In the genomic region with DNA sequence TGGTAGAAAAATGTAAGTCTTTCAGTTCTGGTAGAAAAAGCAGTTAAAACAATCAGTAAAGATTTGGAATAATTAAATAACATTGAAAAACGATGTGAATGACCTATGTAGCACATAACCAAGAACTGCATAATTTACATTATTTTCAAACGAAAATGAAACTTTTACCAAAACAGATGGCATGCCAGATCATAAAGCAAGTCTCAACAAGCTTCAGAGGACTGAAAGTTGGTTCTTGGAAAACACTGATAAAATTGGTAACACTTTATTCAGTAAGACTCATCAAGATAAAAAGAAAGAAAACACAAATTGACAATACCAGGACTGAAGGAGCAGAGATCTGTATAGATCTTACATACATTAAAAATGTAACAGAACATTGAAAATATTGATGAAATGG, we compare ENCODE assay signal across 29 cellular contexts.
A peak's percentile ranks its signal among the peaks of the same experiment; 100 is the strongest.
DNase-seq lines count a peak whose midpoint lies in the region; ATAC-seq and TF ChIP-seq lines count a peak whose summit lies in the region.
"Had no signal": no experiment of that assay in that cellular context is flagged by ENCODE, and none has a peak within 500 bp of the region (broad histone marks: within the 10 kb centered on the region; RNA-seq: fewer than 3 reads in every experiment).

No MANE protein-coding gene starts in this region.

- H3K27me3 Mint-ChIP-seq in activated naive CD4-positive, alpha-beta T cell treated with anti-CD3 and anti-CD28 coated beads, Interleukin-2, amount 10 ng/mL, durations not matched to agents 7 days and 5 days: peaks cover 25% of the 10 kb centered on the region
- peaks cover 3% of the 10 kb centered on the region for H3K27me3 Mint-ChIP-seq in activated naive CD4-positive, alpha-beta T cell treated with anti-CD3 and anti-CD28 coated beads for 36 hours (ENCODE audit: low read depth)

- H3K4me3 ChIP-seq in KMS-11 (IDR thresholded peaks at IDR 0.05; ENCODE audit: insufficient read depth, low read depth, low read length): no peak overlapping the region
- H3K4me3 ChIP-seq: esophagus muscularis mucosa, GM12878, left lung, pancreas had no signal

- H3K27me3 ChIP-seq in KMS-11 (ENCODE audit: insufficient read depth, low read depth): no peaks in the 10 kb centered on the region
- H3K27me3 ChIP-seq: brain microvascular endothelial cell, pancreas had no signal

- intact Hi-C loops in activated naive CD4-positive, alpha-beta T cell treated with anti-CD3 and anti-CD28 coated beads for 36 hours (cut with micrococcal nuclease): loop anchor here (1.0 to 5.0 kb wide), 3 partner anchors 35 to 145 kb away; no protein-coding TSS in a partner anchor

- H3K4me3 Mint-ChIP-seq in activated naive CD4-positive, alpha-beta T cell treated with anti-CD3 and anti-CD28 coated beads, Interleukin-2, amount 10 ng/mL, durations not matched to agents 7 days and 5 days: peak overlapping the region; percentile 25
- no peak overlapping the region for H3K4me3 Mint-ChIP-seq in activated naive CD4-positive, alpha-beta T cell treated with anti-CD3 and anti-CD28 coated beads for 36 hours
- H3K4me3 Mint-ChIP-seq in stimulated activated effector memory CD8-positive, alpha-beta T cell treated with anti-CD3 and anti-CD28 coated beads, Interleukin-12 subunit alpha, Interleukin-12 subunit beta, amount 100 ng/mL, for 72 hours: no peak overlapping the region
- H3K4me3 Mint-ChIP-seq: activated CD8-positive, alpha-beta memory T cell treated with anti-CD3 and anti-CD28 coated beads, Interleukin-2, amount 10 ng/mL, durations not matched to agents 7 days and 5 days; CD8-positive, alpha-beta memory T cell; stimulated activated memory B cell treated with anti-CD40 and anti-IgM and Interleukin-4, amounts not matched to agents 10 μg/mL and 1 μg/mL and 100 μg/mL, for 72 hours had no signal

- H3K79me2 ChIP-seq in KMS-11 (ENCODE audit: insufficient read depth, low read depth): no peaks in the 10 kb centered on the region

- H3K36me3 ChIP-seq in KMS-11 (ENCODE audit: insufficient read depth): no peaks in the 10 kb centered on the region
- H3K36me3 ChIP-seq: brain microvascular endothelial cell, esophagus muscularis mucosa, left lung, pancreas had no signal

- peaks cover 38% of the 10 kb centered on the region for H3K4me1 Mint-ChIP-seq in activated naive CD4-positive, alpha-beta T cell treated with anti-CD3 and anti-CD28 coated beads, Interleukin-2, amount 10 ng/mL, durations not matched to agents 7 days and 5 days
- peaks cover 15% of the 10 kb centered on the region for H3K4me1 Mint-ChIP-seq in activated naive CD4-positive, alpha-beta T cell treated with anti-CD3 and anti-CD28 coated beads for 36 hours (ENCODE audit: low read depth)
- peaks cover 10% of the 10 kb centered on the region for H3K4me1 Mint-ChIP-seq in stimulated activated effector memory CD8-positive, alpha-beta T cell treated with anti-CD3 and anti-CD28 coated beads, Interleukin-12 subunit alpha, Interleukin-12 subunit beta, amount 100 ng/mL, for 72 hours
- H3K4me1 Mint-ChIP-seq: CD8-positive, alpha-beta memory T cell; stimulated activated memory B cell treated with anti-CD40 and anti-IgM and Interleukin-4, amounts not matched to agents 10 μg/mL and 1 μg/mL and 100 μg/mL, for 72 hours had no signal

- H3K27ac Mint-ChIP-seq in activated naive CD4-positive, alpha-beta T cell treated with anti-CD3 and anti-CD28 coated beads, Interleukin-2, amount 10 ng/mL, durations not matched to agents 7 days and 5 days: peak overlapping the region; percentile 83
- no peak overlapping the region for H3K27ac Mint-ChIP-seq in activated naive CD4-positive, alpha-beta T cell treated with anti-CD3 and anti-CD28 coated beads for 36 hours
- H3K27ac Mint-ChIP-seq in stimulated activated effector memory CD8-positive, alpha-beta T cell treated with anti-CD3 and anti-CD28 coated beads, Interleukin-12 subunit alpha, Interleukin-12 subunit beta, amount 100 ng/mL, for 72 hours: no peak overlapping the region
- H3K27ac Mint-ChIP-seq: activated CD8-positive, alpha-beta memory T cell treated with anti-CD3 and anti-CD28 coated beads, Interleukin-2, amount 10 ng/mL, durations not matched to agents 7 days and 5 days; CD8-positive, alpha-beta memory T cell; stimulated activated memory B cell treated with anti-CD40 and anti-IgM and Interleukin-4, amounts not matched to agents 10 μg/mL and 1 μg/mL and 100 μg/mL, for 72 hours had no signal

- H3K27ac ChIP-seq in KMS-11: peak overlapping the region; percentile 89
- H3K27ac ChIP-seq: brain microvascular endothelial cell, esophagus muscularis mucosa, left lung, pancreas had no signal

- peak overlapping the region; percentile 85 for H3K4me2 ChIP-seq in KMS-11

- peaks cover 65% of the 10 kb centered on the region for H3K4me1 ChIP-seq in KMS-11 (ENCODE audit: low read depth, poor library complexity, severe bottlenecking)
- H3K4me1 ChIP-seq: esophagus muscularis mucosa, left lung, pancreas had no signal

- CTCF ChIA-PET in activated naive CD4-positive, alpha-beta T cell treated with anti-CD3 and anti-CD28 coated beads, Interleukin-2, amount 10 ng/mL, durations not matched to agents 7 days and 5 days (lab: Charles Lee): interaction anchor here (0.5 kb wide), 1 partner anchor 325 kb away, joined by 3 read pairs; no protein-coding TSS in a partner anchor
- CTCF ChIA-PET in activated naive CD4-positive, alpha-beta T cell treated with anti-CD3 and anti-CD28 coated beads for 36 hours (lab: Charles Lee): no interaction called here

- peaks cover 5% of the 10 kb centered on the region for H3K9me3 Mint-ChIP-seq in activated naive CD4-positive, alpha-beta T cell treated with anti-CD3 and anti-CD28 coated beads, Interleukin-2, amount 10 ng/mL, durations not matched to agents 7 days and 5 days
- peaks cover 4% of the 10 kb centered on the region for H3K9me3 Mint-ChIP-seq in activated naive CD4-positive, alpha-beta T cell treated with anti-CD3 and anti-CD28 coated beads for 36 hours
- H3K9me3 Mint-ChIP-seq in stimulated activated effector memory CD8-positive, alpha-beta T cell treated with anti-CD3 and anti-CD28 coated beads, Interleukin-12 subunit alpha, Interleukin-12 subunit beta, amount 100 ng/mL, for 72 hours: peaks cover 3% of the 10 kb centered on the region

- no peaks in the 10 kb centered on the region for H4K20me1 ChIP-seq in KMS-11 (ENCODE audit: insufficient read depth)

- H2AFZ ChIP-seq in KMS-11 (ENCODE audit: low read depth): peak overlapping the region; percentile 35; the same call in 1 of the 2 replicates

- peaks cover 5% of the 10 kb centered on the region for H3K36me3 Mint-ChIP-seq in activated naive CD4-positive, alpha-beta T cell treated with anti-CD3 and anti-CD28 coated beads, Interleukin-2, amount 10 ng/mL, durations not matched to agents 7 days and 5 days
- no peaks in the 10 kb centered on the region for H3K36me3 Mint-ChIP-seq in activated naive CD4-positive, alpha-beta T cell treated with anti-CD3 and anti-CD28 coated beads for 36 hours (ENCODE audit: low read depth)
- H3K36me3 Mint-ChIP-seq in stimulated activated effector memory CD8-positive, alpha-beta T cell treated with anti-CD3 and anti-CD28 coated beads, Interleukin-12 subunit alpha, Interleukin-12 subunit beta, amount 100 ng/mL, for 72 hours: no peaks in the 10 kb centered on the region
- H3K36me3 Mint-ChIP-seq: stimulated activated memory B cell treated with anti-CD40 and anti-IgM and Interleukin-4, amounts not matched to agents 10 μg/mL and 1 μg/mL and 100 μg/mL, for 72 hours had no signal

- no peak for TF ChIP-seq CTCF in KMS-11 (conservative IDR thresholded peaks at IDR 0.05; ENCODE audit: low read depth, low read length)

- peak; percentile 3 for DNase-seq in activated naive CD4-positive, alpha-beta T cell treated with anti-CD3 and anti-CD28 coated beads, Interleukin-2, amount 10 ng/mL, durations not matched to agents 7 days and 5 days
- no peak for DNase-seq in activated naive CD4-positive, alpha-beta T cell treated with anti-CD3 and anti-CD28 coated beads for 36 hours
- no peak for DNase-seq in stimulated activated effector memory CD8-positive, alpha-beta T cell treated with anti-CD3 and anti-CD28 coated beads, Interleukin-12 subunit alpha, Interleukin-12 subunit beta, amount 100 ng/mL, for 72 hours (ENCODE audit: low spot score in 2 of 2)
- DNase-seq in NCI-H526 treated with DMSO at 0.1 percent for 48 hours (lab: John Stamatoyannopoulos, UW): no peak
- DNase-seq: activated CD8-positive, alpha-beta memory T cell treated with anti-CD3 and anti-CD28 coated beads, Interleukin-2, amount 10 ng/mL, durations not matched to agents 7 days and 5 days; amygdala; brain microvascular endothelial cell; CD8-positive, alpha-beta memory T cell; foreskin fibroblast; head of caudate nucleus; IMR-90; islet precursor cell; left lung; mesenchymal stem cell; NCI-H1092 treated with DMSO at 0.1 percent for 48 hours; NCI-H2029; NCI-H226; NCI-H69; pancreas; SIG-M5; stimulated activated CD4-positive, alpha-beta T cell treated with anti-CD3 and anti-CD28 coated beads, Interleukin-15, amount 100 ng/mL, for 24 hours; trophoblast cell had no signal

- H3K9ac ChIP-seq in KMS-11: peak overlapping the region; percentile 64; the same call in 1 of the 2 replicates

- ATAC-seq in GM18870 (IDR thresholded peaks at IDR 0.05; ENCODE audit: unreplicated experiment): peak; percentile 78
- ATAC-seq in stimulated activated effector memory CD8-positive, alpha-beta T cell treated with anti-CD3 and anti-CD28 coated beads, Interleukin-12 subunit alpha, Interleukin-12 subunit beta, amount 100 ng/mL, for 72 hours: peak; percentile 45
- no peak for ATAC-seq in GM21619 (IDR thresholded peaks at IDR 0.05; ENCODE audit: unreplicated experiment)
- ATAC-seq in activated CD4-positive, CD25-positive, alpha-beta regulatory T cell treated with anti-CD3 and anti-CD28 coated beads, Interleukin-2, amount 50 U/mL, for 24 hours: no peak
- ATAC-seq: activated CD8-positive, alpha-beta memory T cell treated with anti-CD3 and anti-CD28 coated beads, Interleukin-2, amount 10 ng/mL, durations not matched to agents 7 days and 5 days; GM12878; left lung; pancreas; stimulated activated memory B cell treated with anti-CD40 and anti-IgM and Interleukin-4, amounts not matched to agents 10 μg/mL and 1 μg/mL and 100 μg/mL, for 72 hours had no signal

Comparison
In these comparisons a context has a peak if more than half of its experiments do, and no peak if none do; other contexts are left out.
1. ATAC-seq: peak in GM18870 (single experiment) and stimulated activated effector memory CD8-positive, alpha-beta T cell treated with anti-CD3 and anti-CD28 coated beads, Interleukin-12 subunit alpha, Interleukin-12 subunit beta, amount 100 ng/mL, for 72 hours (single experiment); none in GM21619 (single experiment) and activated CD4-positive, CD25-positive, alpha-beta regulatory T cell treated with anti-CD3 and anti-CD28 coated beads, Interleukin-2, amount 50 U/mL, for 24 hours (0 of 2).